8 cellular contexts compared by ENCODE assay signal in the genomic region with DNA sequence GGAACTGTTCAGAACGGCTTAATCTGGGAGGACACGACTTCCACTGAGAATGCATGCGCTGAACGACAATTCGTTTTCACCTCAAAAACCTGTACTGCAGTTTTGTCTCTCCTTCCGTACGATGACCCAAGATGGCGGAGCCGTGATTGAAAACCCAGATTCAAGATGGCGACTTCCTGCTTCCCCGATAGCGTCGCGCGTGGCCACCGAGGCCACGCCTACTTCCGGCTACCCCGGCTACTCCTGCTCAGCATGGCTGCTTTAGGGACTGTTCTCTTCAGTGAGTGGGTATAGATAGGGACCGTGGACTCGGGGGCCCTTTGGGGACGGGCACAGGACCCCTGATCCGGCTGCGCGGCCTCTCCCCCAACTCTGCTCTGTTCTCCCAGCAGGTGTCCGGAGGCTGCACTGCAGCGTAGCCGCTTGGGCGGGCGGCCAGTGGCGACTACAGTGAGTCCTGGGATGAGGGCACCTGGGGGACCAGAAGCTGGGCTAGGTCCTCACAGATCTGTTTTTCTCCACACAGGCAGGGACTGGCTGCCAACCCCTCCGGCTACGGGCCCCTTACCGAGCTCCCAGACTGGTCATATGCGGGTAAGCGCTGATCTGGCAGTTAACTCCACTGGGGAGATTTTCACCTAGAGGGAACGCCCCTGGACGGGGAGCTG. TPM values are rescaled to one million over a fixed set of nuclear protein-coding genes. Genes with fewer than 3 reads are reported as not detected.
A peak's percentile ranks its signal among the peaks of the same experiment; 100 is the strongest.
DNase-seq lines count a peak whose midpoint lies in the region; ATAC-seq, FAIRE-seq and TF ChIP-seq lines count a peak whose summit lies in the region.

Gene MRPL52 (plus strand): TSS at position 227 of the 668 bp plus-strand sequence. CDS start 26 bp downstream, at position 253.

- H3K36me3 ChIP-seq in Karpas-422 (ENCODE audit: insufficient read depth, low read length) = peaks cover 15% of the 10 kb centered on the region; the same call in 1 of the 2 replicates

- FAIRE-seq in RCC 7860 (lab: Jason Lieb, UNC) = no peak

- peak within 1 kb of the TSS; percentile 81 for H3K9ac ChIP-seq in Karpas-422 (ENCODE audit: low read length)

- H3K27ac Mint-ChIP-seq in activated T-helper 1 cell treated with anti-CD3 and anti-CD28 coated beads, Interleukin-12 subunit alpha, Interleukin-12 subunit beta, Interleukin-2, Interleukin-4 antibody, amounts not matched to agents 30 ng/mL and 10 ng/mL and 1 ng/mL, durations not matched to agents 14 hours and 24 hours and 36 hours = peak within 1 kb of the TSS; percentile 91
- peak within 1 kb of the TSS; percentile 93 to 94 for H3K27ac Mint-ChIP-seq in natural killer cell

- peak within 1 kb of the TSS; percentile 70 for H2AFZ ChIP-seq in Karpas-422 (ENCODE audit: low read length)

- peaks cover 33% of the 10 kb centered on the region for H3K4me1 Mint-ChIP-seq in activated T-helper 1 cell treated with anti-CD3 and anti-CD28 coated beads, Interleukin-12 subunit alpha, Interleukin-12 subunit beta, Interleukin-2, Interleukin-4 antibody, amounts not matched to agents 30 ng/mL and 10 ng/mL and 1 ng/mL, durations not matched to agents 14 hours and 24 hours and 36 hours (ENCODE audit: low read depth)
- peaks cover 16% of the 10 kb centered on the region in 2 donors for H3K4me1 Mint-ChIP-seq in natural killer cell

- peaks cover 6% of the 10 kb centered on the region for H3K9me3 Mint-ChIP-seq in activated T-helper 1 cell treated with anti-CD3 and anti-CD28 coated beads, Interleukin-12 subunit alpha, Interleukin-12 subunit beta, Interleukin-2, Interleukin-4 antibody, amounts not matched to agents 30 ng/mL and 10 ng/mL and 1 ng/mL, durations not matched to agents 14 hours and 24 hours and 36 hours
- no peaks in the 10 kb centered on the region for H3K9me3 Mint-ChIP-seq in natural killer cell

- peaks cover 20% of the 10 kb centered on the region for H3K79me2 ChIP-seq in Karpas-422 (ENCODE audit: low read length)

- TF ChIP-seq CTCF in natural killer cell (IDR thresholded peaks at IDR 0.05) = no peak

- peaks cover 21% of the 10 kb centered on the region for H3K36me3 Mint-ChIP-seq in activated T-helper 1 cell treated with anti-CD3 and anti-CD28 coated beads, Interleukin-12 subunit alpha, Interleukin-12 subunit beta, Interleukin-2, Interleukin-4 antibody, amounts not matched to agents 30 ng/mL and 10 ng/mL and 1 ng/mL, durations not matched to agents 14 hours and 24 hours and 36 hours (ENCODE audit: low read depth)
- no peaks in the 10 kb centered on the region for H3K36me3 Mint-ChIP-seq in natural killer cell

- H3K4me1 ChIP-seq in Karpas-422 (ENCODE audit: low read length) = peaks cover 21% of the 10 kb centered on the region

- intact Hi-C loops in activated T-helper 1 cell treated with anti-CD3 and anti-CD28 coated beads, Interleukin-12 subunit alpha, Interleukin-12 subunit beta, Interleukin-2, Interleukin-4 antibody, amounts not matched to agents 30 ng/mL and 10 ng/mL and 1 ng/mL, durations not matched to agents 14 hours and 24 hours and 36 hours (cut with micrococcal nuclease) = loop anchor here (1.0 to 2.0 kb wide), 5 partner anchors 24 to 240 kb away; partner anchors contain the start of genes DAD1, LRP10, OXA1L and RBM23
- intact Hi-C loops in natural killer cell (cut with micrococcal nuclease) = loop anchor here (5.0 kb wide), 1 partner anchor 242 kb away; the partner anchor contains the start of gene DAD1

- H3K27me3 Mint-ChIP-seq in activated T-helper 1 cell treated with anti-CD3 and anti-CD28 coated beads, Interleukin-12 subunit alpha, Interleukin-12 subunit beta, Interleukin-2, Interleukin-4 antibody, amounts not matched to agents 30 ng/mL and 10 ng/mL and 1 ng/mL, durations not matched to agents 14 hours and 24 hours and 36 hours (ENCODE audit: insufficient read depth) = no peaks in the 10 kb centered on the region
- peaks cover 8 to 9% of the 10 kb centered on the region in 2 donors for H3K27me3 Mint-ChIP-seq in natural killer cell (ENCODE audit: low read depth in 2 of 2)

- peak; percentile 88 for ATAC-seq in GM21737 (IDR thresholded peaks at IDR 0.05; ENCODE audit: unreplicated experiment)
- peak; percentile 96 to 97 (median 96) for ATAC-seq in natural killer cell

- H3K4me2 ChIP-seq in Karpas-422 (ENCODE audit: low read depth, low read length, poor library complexity, severe bottlenecking) = peak within 1 kb of the TSS; percentile 90

- H3K4me3 Mint-ChIP-seq in activated T-helper 1 cell treated with anti-CD3 and anti-CD28 coated beads, Interleukin-12 subunit alpha, Interleukin-12 subunit beta, Interleukin-2, Interleukin-4 antibody, amounts not matched to agents 30 ng/mL and 10 ng/mL and 1 ng/mL, durations not matched to agents 14 hours and 24 hours and 36 hours = peak within 1 kb of the TSS; percentile 95
- peak within 1 kb of the TSS; percentile 94 for H3K4me3 Mint-ChIP-seq in natural killer cell

- no peaks in the 10 kb centered on the region for H3K9me2 ChIP-seq in Karpas-422 (replicated peaks; ENCODE audit: insufficient read depth, low read length)

- H3K4me3 ChIP-seq in Karpas-422 (ENCODE audit: low read length) = peak within 1 kb of the TSS; percentile 87

- DNase-seq in DMS79 treated with DMSO at 0.1 percent for 48 hours (lab: John Stamatoyannopoulos, UW) (peak; percentile 96), Karpas-422 (peak; percentile 98), RCC 7860 (ENCODE audit: low spot score) (peak; percentile 68), fibroblast of gingiva (ENCODE audit: low read depth) (peak; percentile 81), natural killer cell (peak; percentile 77)
- peak; percentile 81 for DNase-seq in activated T-helper 1 cell treated with anti-CD3 and anti-CD28 coated beads, Interleukin-12 subunit alpha, Interleukin-12 subunit beta, Interleukin-2, Interleukin-4 antibody, amounts not matched to agents 30 ng/mL and 10 ng/mL and 1 ng/mL, durations not matched to agents 14 hours and 24 hours and 36 hours (ENCODE audit: low spot score)
- peak; percentile 88 for DNase-seq in stimulated activated naive CD4-positive, alpha-beta T cell treated with Interleukin-2 at 50 U/mL for 16 hours (lab: John Stamatoyannopoulos, UW)

- H3K9me3 ChIP-seq in Karpas-422 (ENCODE audit: low read length) = no peaks in the 10 kb centered on the region

- H3K27me3 ChIP-seq in Karpas-422 (ENCODE audit: low read length) = no peaks in the 10 kb centered on the region

- no peaks in the 10 kb centered on the region for H4K20me1 ChIP-seq in Karpas-422 (ENCODE audit: insufficient read depth, low read depth, low read length)

- H3K27ac ChIP-seq in Karpas-422 (ENCODE audit: low read length) = peak within 1 kb of the TSS; percentile 57

RNA-seq across cellular contexts. Expression of gene MRPL52, which starts in this region (rescaled TPM):
- 71.3 and 107 TPM in 2 replicates for total RNA-seq in Karpas-422 (2014; rRNA removed; shearing (Covaris generic); ENCODE audit: low replicate concordance)
- 187 and 196 TPM in 2 replicates for total RNA-seq in activated T-helper 1 cell treated with anti-CD3 and anti-CD28 coated beads, Interleukin-12 subunit alpha, Interleukin-12 subunit beta, Interleukin-2, Interleukin-4 antibody, amounts not matched to agents 30 ng/mL and 10 ng/mL and 1 ng/mL, durations not matched to agents 14 hours and 24 hours and 36 hours
- 10 to 100 TPM; 40.5 to 42.0 (median 41.6) TPM for total RNA-seq in natural killer cell

Comparison
In these comparisons a context has a peak if more than half of its experiments do, and no peak if none do; other contexts are left out.
1. Peak in every context shown above with its lines: DNase-seq, ATAC-seq, H3K4me3 ChIP-seq and H3K27ac ChIP-seq.